In genomic region chr10:88038268-88038667, GRCh38 we compare ENCODE assay signal across 13 cellular contexts.
A peak's percentile ranks its signal among the peaks of the same experiment; 100 is the strongest.
DNase-seq lines count a peak whose midpoint lies in the region; ATAC-seq, FAIRE-seq and TF ChIP-seq lines count a peak whose summit lies in the region.
"Had no signal": no experiment of that assay in that cellular context is flagged by ENCODE, and none has a peak within 500 bp of the region (broad histone marks: within the 10 kb centered on the region; RNA-seq: fewer than 3 reads in every experiment).

No MANE protein-coding gene starts in this region.

- TF ChIP-seq POLR2A in HepG2 (IDR thresholded peaks at IDR 0.05; ENCODE audit: insufficient read depth in 1 of 2, low read depth in 2 of 2, low read length in 2 of 2): no peak

- no peak overlapping the region for H3K4me3 Mint-ChIP-seq in nephron progenitor cell
- H3K4me3 Mint-ChIP-seq: activated B cell treated with CpG ODN at 0.5 μM for 24 hours; CD8-positive, alpha-beta T cell; stimulated activated naive CD8-positive, alpha-beta T cell treated with anti-CD3 and anti-CD28 coated beads, Interleukin-15, Interleukin-2, amounts not matched to agents 100 ng/mL and 50 ng/mL, for 24 hours had no signal

- ATAC-seq in HepG2 (no peak), foreskin keratinocyte (no peak), GM19324 (IDR thresholded peaks at IDR 0.05; ENCODE audit: low FRiP score, unreplicated experiment) (no peak)
- ATAC-seq: CD8-positive, alpha-beta T cell had no signal

- no peak overlapping the region for H3K27ac Mint-ChIP-seq in nephron progenitor cell
- H3K27ac Mint-ChIP-seq: activated B cell treated with CpG ODN at 0.5 μM for 24 hours had no signal

- H3K9ac ChIP-seq in HepG2 (ENCODE audit: insufficient read depth, low read depth, low read length): no peak overlapping the region

- intact Hi-C loops in HepG2 (cut with micrococcal nuclease; ENCODE audit: unreplicated experiment): no loop called here

- no peak overlapping the region for H3K4me3 ChIP-seq in MG63
- no peak overlapping the region for H3K4me3 ChIP-seq in HepG2 (replicated peaks in 1 of 3; ENCODE audit: insufficient read depth in 1 of 3, low read depth in 2 of 3, low read length in 3 of 3)
- H3K4me3 ChIP-seq: colonic mucosa had no signal

- H3K4me2 ChIP-seq in HepG2 (ENCODE audit: low read depth, low read length): no peak overlapping the region

- CTCF ChIA-PET in HepG2 (lab: Yijun Ruan, JAX; ENCODE audit: low intra/inter-chr PET ratio, low total read pairs): no interaction called here

- H3K27me3 ChIP-seq in MG63: no peaks in the 10 kb centered on the region
- H3K27me3 ChIP-seq in HepG2 (ENCODE audit: control insufficient read depth in 1 of 2, insufficient read depth in 2 of 2, low read length in 2 of 2): no peaks in the 10 kb centered on the region
- no peaks in the 10 kb centered on the region for H3K27me3 ChIP-seq in foreskin keratinocyte
- H3K27me3 ChIP-seq: colonic mucosa had no signal

- no peak for TF ChIP-seq RAD21 in HepG2 (CRISPR knock-in tag; IDR thresholded peaks at IDR 0.05)

- H2AFZ ChIP-seq in HepG2 (ENCODE audit: low read length): no peak overlapping the region

- no TSS peak for BruUV-seq in HepG2 (replicated peaks; lab: Mats Ljungman, UMichigan)

- TF ChIP-seq CTCF in HepG2 (CRISPR knock-in tag; IDR thresholded peaks at IDR 0.05) (no peak), foreskin keratinocyte (conservative IDR thresholded peaks at IDR 0.05) (no peak), nephron progenitor cell (IDR thresholded peaks at IDR 0.05) (no peak)

- H3K36me3 ChIP-seq in MG63: no peaks in the 10 kb centered on the region
- no peaks in the 10 kb centered on the region for H3K36me3 ChIP-seq in HepG2 (replicated peaks in 1 of 2; ENCODE audit: control insufficient read depth in 1 of 2, insufficient read depth in 2 of 2, low read length in 2 of 2)
- H3K36me3 ChIP-seq: colonic mucosa had no signal

- POLR2A ChIA-PET in HepG2 (lab: Yijun Ruan, JAX): no interaction called here

- H3K27me3 Mint-ChIP-seq in nephron progenitor cell (ENCODE audit: low read depth, poor library complexity): no peaks in the 10 kb centered on the region
- H3K27me3 Mint-ChIP-seq: activated B cell treated with CpG ODN at 0.5 μM for 24 hours; stimulated activated naive CD8-positive, alpha-beta T cell treated with anti-CD3 and anti-CD28 coated beads, Interleukin-15, Interleukin-2, amounts not matched to agents 100 ng/mL and 50 ng/mL, for 24 hours had no signal

- H3K9me3 ChIP-seq in MG63 (no peaks in the 10 kb centered on the region), HepG2 (ENCODE audit: low read length) (no peaks in the 10 kb centered on the region)
- H3K9me3 ChIP-seq: colonic mucosa had no signal

- H3K36me3 Mint-ChIP-seq in nephron progenitor cell (ENCODE audit: low read depth): no peaks in the 10 kb centered on the region
- H3K36me3 Mint-ChIP-seq: CD8-positive, alpha-beta T cell had no signal

- peaks cover 7% of the 10 kb centered on the region for H3K4me1 Mint-ChIP-seq in nephron progenitor cell

- H3K79me2 ChIP-seq in HepG2 (ENCODE audit: insufficient read depth, low read length): no peaks in the 10 kb centered on the region

- H3K9me3 Mint-ChIP-seq in nephron progenitor cell: peaks cover 21% of the 10 kb centered on the region
- H3K9me3 Mint-ChIP-seq: activated B cell treated with CpG ODN at 0.5 μM for 24 hours; CD8-positive, alpha-beta T cell; stimulated activated naive CD8-positive, alpha-beta T cell treated with anti-CD3 and anti-CD28 coated beads, Interleukin-15, Interleukin-2, amounts not matched to agents 100 ng/mL and 50 ng/mL, for 24 hours had no signal

- H3K4me1 ChIP-seq in HepG2 (ENCODE audit: insufficient read depth, low read length) (no peaks in the 10 kb centered on the region), foreskin keratinocyte (peaks cover 2% of the 10 kb centered on the region)
- H3K4me1 ChIP-seq: colonic mucosa had no signal

- FAIRE-seq in HepG2 (lab: Jason Lieb, UNC): no peak

- no peaks in the 10 kb centered on the region for H4K20me1 ChIP-seq in HepG2 (ENCODE audit: insufficient read depth, low read length)

- no peak for TF ChIP-seq EP300 in HepG2 (IDR thresholded peaks at IDR 0.05; ENCODE audit: low read depth in 2 of 2, low read length in 2 of 2)
- TF ChIP-seq EP300 in HepG2 (CRISPR knock-in tag; IDR thresholded peaks at IDR 0.05; ENCODE audit: borderline replicate concordance): no peak

- 8% methylated on average over 4 of the region's 4 CpGs for WGBS in HepG2 (ENCODE audit: low lambda C conversion rate)

- in situ Hi-C loops in HepG2 (cut with HindIII; ENCODE audit: extremely low pct_ligation_motif_present, low pct_unique_long_range_greater_than_20kb): no loop called here

- H3K27ac ChIP-seq in HepG2 (ENCODE audit: extremely low read length, insufficient read depth, low read length) (no peak overlapping the region), foreskin keratinocyte (no peak overlapping the region)
- H3K27ac ChIP-seq: colonic mucosa had no signal

- peak; percentile 77 for DNase-seq in EL
- peak; percentile 4 for DNase-seq in MG63
- peak; percentile 81 for DNase-seq in amniotic epithelial cell (ENCODE audit: low read depth)
- no peak for DNase-seq in HepG2 (ENCODE audit: low spot score)
- DNase-seq in foreskin keratinocyte: no peak
- no peak for DNase-seq in nephron progenitor cell
- DNase-seq: activated B cell treated with CpG ODN at 0.5 μM for 24 hours; activated naive CD4-positive, alpha-beta T cell treated with anti-CD3 and anti-CD28 coated beads, Interleukin-2, amount 50 U/mL, for 16 hours; CD8-positive, alpha-beta T cell; colonic mucosa; retina had no signal

TF ChIP-seq in HepG2, 621 proteins besides CTCF, POLR2A, EP300 and RAD21 (continues in another document):
- TF ChIP-seq NPAS2 (CRISPR knock-in tag; IDR thresholded peaks at IDR 0.05; ENCODE audit: borderline replicate concordance) (no peak), NFKB2 (CRISPR knock-in tag; IDR thresholded peaks at IDR 0.05; ENCODE audit: borderline replicate concordance) (no peak), SSRP1 (CRISPR knock-in tag; IDR thresholded peaks at IDR 0.05) (no peak), SMC3 (IDR thresholded peaks at IDR 0.05; ENCODE audit: low read length) (no peak), BCLAF1 (IDR thresholded peaks at IDR 0.05) (no peak)

Comparison
In these comparisons a context has a peak if more than half of its experiments do, and no peak if none do; other contexts are left out.
1. DNase-seq: peak in EL (single experiment), MG63 (single experiment) and amniotic epithelial cell (single experiment); none in HepG2 (single experiment), foreskin keratinocyte (0 of 2) and nephron progenitor cell (single experiment).